In the genomic region with DNA sequence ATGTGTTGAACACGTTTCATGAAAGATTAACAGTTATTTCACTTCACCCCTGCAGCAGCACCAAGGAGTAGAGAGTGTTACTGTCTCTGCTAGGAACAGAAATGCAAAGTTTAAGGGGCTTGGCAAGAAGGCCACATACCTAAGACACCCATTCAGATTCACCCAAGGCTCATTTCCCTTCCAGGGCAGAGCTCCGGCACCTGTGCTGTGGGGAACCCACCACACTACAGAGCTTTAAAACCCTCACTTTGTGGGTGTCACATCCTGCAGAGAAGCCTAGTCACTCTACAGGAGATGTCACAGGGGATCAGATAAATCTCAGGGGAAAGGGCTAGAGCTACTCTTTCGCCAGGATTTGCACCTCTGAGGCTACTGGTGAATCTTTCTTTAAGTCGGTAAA, we compare ENCODE assay signal across 11 cellular contexts.
DNase-seq lines count a peak whose midpoint lies in the region; ATAC-seq and TF ChIP-seq lines count a peak whose summit lies in the region.
"Had no signal": no experiment of that assay in that cellular context is flagged by ENCODE, and none has a peak within 500 bp of the region (broad histone marks: within the 10 kb centered on the region; RNA-seq: fewer than 3 reads in every experiment).

No MANE protein-coding gene starts in this region.

- WGBS in trophoblast cell (ENCODE audit: extremely low coverage, insufficient coverage, insufficient read length), result no CpG with 5 or more reads among the region's 4 CpGs

- CTCF ChIA-PET in activated CD8-positive, alpha-beta T cell treated with anti-CD3 and anti-CD28 coated beads for 36 hours (lab: Charles Lee), result interaction anchor here (1.6 to 2.3 kb wide), 4 partner anchors 9 to 25 kb away, joined by 5 to 10 read pairs (median 6); no protein-coding TSS in a partner anchor

- peak; percentile 77 for DNase-seq in activated CD8-positive, alpha-beta T cell treated with anti-CD3 and anti-CD28 coated beads for 36 hours
- DNase-seq in trophoblast cell, result no peak
- no peak for DNase-seq in putamen (ENCODE audit: low spot score)
- no peak for DNase-seq in NCI-H748 treated with DMSO at 0.1 percent for 48 hours (lab: John Stamatoyannopoulos, UW)
- DNase-seq: GM23248, NCI-H510A treated with DMSO at 0.1 percent for 48 hours had no signal

- H3K36me3 Mint-ChIP-seq in activated CD8-positive, alpha-beta T cell treated with anti-CD3 and anti-CD28 coated beads for 36 hours (ENCODE audit: low read depth), result no peaks in the 10 kb centered on the region

- no peaks in the 10 kb centered on the region for H3K36me3 ChIP-seq in trophoblast cell (ENCODE audit: control insufficient read depth in 1 of 2, insufficient read depth in 2 of 2, low read length in 2 of 2)
- H3K36me3 ChIP-seq: breast epithelium had no signal

- H3K9me3 ChIP-seq in trophoblast cell (ENCODE audit: insufficient read depth, low read depth, low read length), result peaks cover 1% of the 10 kb centered on the region
- H3K9me3 ChIP-seq: breast epithelium had no signal

- no peaks in the 10 kb centered on the region for H3K27me3 ChIP-seq in trophoblast cell (ENCODE audit: insufficient read depth, low read length)
- H3K27me3 ChIP-seq: breast epithelium had no signal

- peaks cover 14% of the 10 kb centered on the region for H3K79me1 ChIP-seq in trophoblast cell (ENCODE audit: low read length)

- H2BK5ac ChIP-seq in trophoblast cell (ENCODE audit: low read depth, low read length, poor library complexity), result no peak overlapping the region

- no peaks in the 10 kb centered on the region for H3K79me2 ChIP-seq in trophoblast cell (ENCODE audit: control insufficient read depth, insufficient read depth, low read length, poor library complexity)

- H2AFZ ChIP-seq in trophoblast cell (ENCODE audit: insufficient read depth, low read length, poor library complexity), result no peak overlapping the region
- H2AFZ ChIP-seq: GM23248 had no signal

- peaks cover 32% of the 10 kb centered on the region for H3K4me1 Mint-ChIP-seq in activated CD8-positive, alpha-beta T cell treated with anti-CD3 and anti-CD28 coated beads for 36 hours (ENCODE audit: low read depth)

- H3K4me2 ChIP-seq in trophoblast cell (ENCODE audit: low read length), result no peak overlapping the region

- peak overlapping the region; percentile 32 for H2BK12ac ChIP-seq in trophoblast cell (ENCODE audit: low read length)

- H3K27ac ChIP-seq in trophoblast cell (ENCODE audit: low read depth, low read length), result no peak overlapping the region
- H3K27ac ChIP-seq: breast epithelium, GM23248 had no signal

- no peak overlapping the region for H4K91ac ChIP-seq in trophoblast cell (ENCODE audit: low read depth, low read length)

- no peak overlapping the region for H3K18ac ChIP-seq in trophoblast cell (ENCODE audit: low read length)

- H3K27me3 Mint-ChIP-seq in activated CD8-positive, alpha-beta T cell treated with anti-CD3 and anti-CD28 coated beads for 36 hours, result no peaks in the 10 kb centered on the region

- POLR2A ChIA-PET in activated CD8-positive, alpha-beta T cell treated with anti-CD3 and anti-CD28 coated beads for 36 hours (lab: Charles Lee), result interaction anchor here (0.6 to 2.7 kb wide), 9 partner anchors 9 to 176 kb away, joined by 3 to 16 read pairs (median 4); a partner anchor contains a TSS

- H3K9me3 Mint-ChIP-seq in activated CD8-positive, alpha-beta T cell treated with anti-CD3 and anti-CD28 coated beads for 36 hours, result no peaks in the 10 kb centered on the region
- H3K9me3 Mint-ChIP-seq: IgD-negative memory B cell had no signal

- H4K8ac ChIP-seq in trophoblast cell (ENCODE audit: low read depth, low read length), result no peak overlapping the region

- H3K4ac ChIP-seq in trophoblast cell (ENCODE audit: low read depth, low read length), result no peak overlapping the region

- intact Hi-C loops in activated CD8-positive, alpha-beta T cell treated with anti-CD3 and anti-CD28 coated beads for 36 hours (cut with micrococcal nuclease), result no loop called here

- no peak for TF ChIP-seq CTCF in activated CD8-positive, alpha-beta T cell treated with anti-CD3 and anti-CD28 coated beads for 36 hours (IDR thresholded peaks at IDR 0.05)

- H3K4me1 ChIP-seq in trophoblast cell (ENCODE audit: control insufficient read depth in 1 of 2, insufficient read depth in 2 of 2, low read length in 2 of 2), result peaks cover 10% of the 10 kb centered on the region in 2 experiments
- H3K4me1 ChIP-seq: breast epithelium had no signal

- H3K4me3 ChIP-seq in trophoblast cell (ENCODE audit: low read depth, low read length), result no peak overlapping the region
- H3K4me3 ChIP-seq: breast epithelium, GM23248 had no signal

- no peak overlapping the region for H3K14ac ChIP-seq in trophoblast cell (ENCODE audit: low read length)

- no peak overlapping the region for H3K23ac ChIP-seq in trophoblast cell (ENCODE audit: low read length)

- no peak overlapping the region for H2AK5ac ChIP-seq in trophoblast cell (ENCODE audit: low read length)

- H3K27ac Mint-ChIP-seq in activated CD8-positive, alpha-beta T cell treated with anti-CD3 and anti-CD28 coated beads for 36 hours, result peak overlapping the region; percentile 57

- H3K4me3 Mint-ChIP-seq in activated CD8-positive, alpha-beta T cell treated with anti-CD3 and anti-CD28 coated beads for 36 hours, result peak overlapping the region; percentile 18

- no peak overlapping the region for H4K12ac ChIP-seq in trophoblast cell (ENCODE audit: low read depth, low read length)

- H2BK120ac ChIP-seq in trophoblast cell (ENCODE audit: insufficient read depth, low read length, poor library complexity), result no peak overlapping the region

- ATAC-seq in GM19467 (IDR thresholded peaks at IDR 0.05; ENCODE audit: unreplicated experiment) (peak; percentile 89), HG02973 (IDR thresholded peaks at IDR 0.05; ENCODE audit: unreplicated experiment) (peak; percentile 77), HG03280 (IDR thresholded peaks at IDR 0.05; ENCODE audit: unreplicated experiment) (no peak)
- ATAC-seq in activated CD8-positive, alpha-beta T cell treated with anti-CD3 and anti-CD28 coated beads for 36 hours, result peak; percentile 98

- H3K9ac ChIP-seq in trophoblast cell (ENCODE audit: low read length), result no peak overlapping the region
- H3K9ac ChIP-seq: GM23248 had no signal
